Comparison of ENCODE assay signal across 11 cellular contexts in the genomic region with DNA sequence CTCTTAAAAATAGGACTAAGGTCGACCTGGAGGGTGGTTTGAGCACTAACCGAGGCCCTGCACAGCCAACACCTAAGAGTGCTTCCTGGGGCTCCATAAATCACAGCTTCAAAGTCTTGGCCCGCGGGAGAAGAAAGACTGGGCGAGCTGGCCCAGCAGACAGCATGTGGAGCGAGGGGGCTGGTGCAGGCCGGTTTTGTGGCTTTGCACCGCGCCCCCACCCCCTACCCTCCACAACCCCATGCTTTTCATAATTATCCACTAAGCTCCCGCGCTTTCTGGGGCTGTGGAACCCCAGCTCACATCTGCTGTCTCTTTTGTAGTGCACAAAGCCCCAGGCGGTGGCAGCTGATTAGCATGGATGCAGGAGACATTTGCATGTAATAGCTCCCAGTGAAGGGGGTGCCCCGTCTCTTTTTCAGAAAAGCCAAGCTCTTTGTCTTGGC. TPM values are rescaled to one million over a fixed set of nuclear protein-coding genes. Genes with fewer than 3 reads are reported as not detected.
A peak's percentile ranks its signal among the peaks of the same experiment; 100 is the strongest.
DNase-seq lines count a peak whose midpoint lies in the region; FAIRE-seq and TF ChIP-seq lines count a peak whose summit lies in the region.
"Had no signal": no experiment of that assay in that cellular context is flagged by ENCODE, and none has a peak within 500 bp of the region (broad histone marks: within the 10 kb centered on the region; RNA-seq: fewer than 3 reads in every experiment).

No MANE protein-coding gene starts in this region.

- H3K4me3 ChIP-seq in HUES6 (ENCODE audit: low read depth, low read length) (peak overlapping the region; percentile 22; the same call in 1 of the 2 replicates), testis (no peak overlapping the region)

- H3K36me3 ChIP-seq in HUES6 (ENCODE audit: control insufficient read depth, insufficient read depth, low read length): no peaks in the 10 kb centered on the region
- H3K36me3 ChIP-seq in testis (ENCODE audit: low read depth, missing control alignments): no peaks in the 10 kb centered on the region

- H3K9ac ChIP-seq in HUES6 (ENCODE audit: low read length): peak overlapping the region; percentile 15

- intact Hi-C loops in testis (cut with DNase I; ENCODE audit: low total_unique reads): no loop called here

- no peak for FAIRE-seq in GM19239 (lab: Jason Lieb, UNC)
- no peak for FAIRE-seq in H54 (lab: Jason Lieb, UNC)
- FAIRE-seq: bronchial epithelial cell had no signal

- peak overlapping the region; percentile 72 for H3K27ac ChIP-seq in HUES6 (ENCODE audit: low read depth, low read length)
- H3K27ac ChIP-seq in temporal lobe (ENCODE audit: low read depth, low read length): peak overlapping the region; percentile 17
- no peak overlapping the region for H3K27ac ChIP-seq in testis

- H3K27me3 ChIP-seq in HUES6 (ENCODE audit: control insufficient read depth, insufficient read depth, low read length) (no peaks in the 10 kb centered on the region), testis (no peaks in the 10 kb centered on the region)

- H3K9me3 ChIP-seq in HUES6 (ENCODE audit: control insufficient read depth, insufficient read depth, low read depth, low read length) (no peaks in the 10 kb centered on the region), testis (no peaks in the 10 kb centered on the region)

- H3K4me1 ChIP-seq in HUES6 (ENCODE audit: control insufficient read depth, insufficient read depth, low read length) (peaks cover 56% of the 10 kb centered on the region), testis (peaks cover 15% of the 10 kb centered on the region)

- WGBS in testis, 2 donors: 77 to 82% methylated on average over 6 to 13 of the region's 13 CpGs

- no peak for TF ChIP-seq POLR2A in H54 (IDR thresholded peaks at IDR 0.05; ENCODE audit: low read depth, low read length)
- no peak for TF ChIP-seq POLR2A in testis (IDR thresholded peaks at IDR 0.05)

- DNase-seq in NCI-H82 (lab: John Stamatoyannopoulos, UW) (peak; percentile 95), iPS-NIHi7 (ENCODE audit: extremely low spot score) (peak; percentile 62), GM19239 (ENCODE audit: insufficient read length, low spot score) (no peak), H54 (ENCODE audit: insufficient read length, low spot score) (no peak), testis (no peak), ecto neural progenitor cell (ENCODE audit: low spot score) (no peak)
- DNase-seq: Calu3, T-cell had no signal

- TF ChIP-seq CTCF in testis (IDR thresholded peaks at IDR 0.05): no peak

RNA-seq across cellular contexts. Expression of gene CARM1, which starts 17.1 kb away (rescaled TPM):
- total RNA-seq in temporal lobe (17.9 TPM), testis (10 to 100 TPM; 79.5 to 82.4 TPM)
- polyA plus RNA-seq in testis (ENCODE audit: insufficient read depth, low read depth, low replicate concordance): 110 TPM

RNA-seq across cellular contexts. Expression of gene YIPF2, which starts 40.0 kb away (rescaled TPM):
- total RNA-seq in temporal lobe: 17.9 TPM
- 100 to 1,000 TPM in 1 of 2 donors, 10 to 100 TPM in 1; 95.3 to 106 TPM for total RNA-seq in testis
- 143 TPM for polyA plus RNA-seq in testis (ENCODE audit: insufficient read depth, low read depth, low replicate concordance)

RNA-seq across cellular contexts. Expression of gene TIMM29, which starts 40.2 kb away (rescaled TPM):
- total RNA-seq in temporal lobe (23.8 TPM), testis (10 to 100 TPM; 40.9 to 45.7 TPM)
- polyA plus RNA-seq in testis (ENCODE audit: insufficient read depth, low read depth, low replicate concordance): 20.2 TPM

RNA-seq across cellular contexts. Expression of gene C19orf38, which starts 40.2 kb away (rescaled TPM):
- total RNA-seq in temporal lobe: not detected
- 10 to 100 TPM; 17.4 to 21.0 TPM for total RNA-seq in testis
- 19.3 TPM for polyA plus RNA-seq in testis (ENCODE audit: insufficient read depth, low read depth, low replicate concordance)
- total RNA-seq: Calu3 had no signal

RNA-seq across cellular contexts. Expression of gene TMED1, which starts 52.4 kb away (rescaled TPM):
- total RNA-seq in temporal lobe: 8.1 TPM
- total RNA-seq in testis: 10 to 100 TPM; 34.0 to 59.3 TPM
- polyA plus RNA-seq in testis (ENCODE audit: insufficient read depth, low read depth, low replicate concordance): 30.2 TPM

Comparison
In these comparisons a context has a peak if more than half of its experiments do, and no peak if none do; other contexts are left out.
1. H3K27ac ChIP-seq: peak in HUES6 (single experiment) and temporal lobe (single experiment); none in testis (0 of 2).
2. DNase-seq: peak in NCI-H82 (single experiment) and iPS-NIHi7 (single experiment); none in GM19239 (single experiment), H54 (single experiment), testis (single experiment) and ecto neural progenitor cell (single experiment).